ENCODE assay signal across 7 cellular contexts in genomic region chr14:68788275-68789001, GRCh38. TPM values are rescaled to one million over a fixed set of nuclear protein-coding genes. Genes with fewer than 3 reads are reported as not detected.
DNase-seq lines count a peak whose midpoint lies in the region; ATAC-seq and TF ChIP-seq lines count a peak whose summit lies in the region.

No MANE protein-coding gene starts in this region.

- no peaks in the 10 kb centered on the region for H3K9me3 ChIP-seq in HUES48 (ENCODE audit: control insufficient read depth, insufficient read depth, low read length)

- peaks cover 16% of the 10 kb centered on the region for H3K4me1 ChIP-seq in HUES48 (ENCODE audit: control insufficient read depth, insufficient read depth, low read length)

- no peak for ATAC-seq in stimulated activated naive CD8-positive, alpha-beta T cell treated with anti-CD3 and anti-CD28 coated beads, Interleukin-15, amount 100 ng/mL, for 72 hours
- no peak for ATAC-seq in HG02840 (IDR thresholded peaks at IDR 0.05; ENCODE audit: low FRiP score, unreplicated experiment)

- H3K27me3 Mint-ChIP-seq in activated naive CD8-positive, alpha-beta T cell treated with anti-CD3 and anti-CD28 coated beads for 36 hours = no peaks in the 10 kb centered on the region
- no peaks in the 10 kb centered on the region for H3K27me3 Mint-ChIP-seq in stimulated activated naive CD8-positive, alpha-beta T cell treated with anti-CD3 and anti-CD28 coated beads, Interleukin-15, amount 100 ng/mL, for 72 hours

- H3K4me3 ChIP-seq in HUES48 (ENCODE audit: low read depth, low read length) = no peak overlapping the region
- H3K4me3 ChIP-seq in kidney epithelial cell (ENCODE audit: low read depth, low read length) = peak overlapping the region; percentile 71

- H3K4me3 Mint-ChIP-seq in activated naive CD8-positive, alpha-beta T cell treated with anti-CD3 and anti-CD28 coated beads for 36 hours = peak overlapping the region; percentile 96
- H3K4me3 Mint-ChIP-seq in stimulated activated naive CD8-positive, alpha-beta T cell treated with anti-CD3 and anti-CD28 coated beads, Interleukin-15, amount 100 ng/mL, for 72 hours = peak overlapping the region; percentile 92 to 96

- H3K36me3 Mint-ChIP-seq in activated naive CD8-positive, alpha-beta T cell treated with anti-CD3 and anti-CD28 coated beads for 36 hours = peaks cover 67% of the 10 kb centered on the region

- H3K9ac ChIP-seq in HUES48 (ENCODE audit: low read depth, low read length) = no peak overlapping the region

- no peak for DNase-seq in activated naive CD8-positive, alpha-beta T cell treated with anti-CD3 and anti-CD28 coated beads for 36 hours
- DNase-seq in kidney epithelial cell (ENCODE audit: low read depth) (no peak), SIG-M5 treated with dmso at 0.1 percent for 504 hours (lab: John Stamatoyannopoulos, UW; ENCODE audit: unreplicated experiment) (no peak)
- DNase-seq in stimulated activated naive CD8-positive, alpha-beta T cell treated with anti-CD3 and anti-CD28 coated beads, Interleukin-15, amount 100 ng/mL, for 72 hours = no peak
- DNase-seq in stimulated activated CD4-positive, alpha-beta T cell treated with anti-CD3 and anti-CD28 coated beads, Interleukin-2, amount 100 ng/mL, for 24 hours = no peak

- H3K9me3 Mint-ChIP-seq in activated naive CD8-positive, alpha-beta T cell treated with anti-CD3 and anti-CD28 coated beads for 36 hours = no peaks in the 10 kb centered on the region
- no peaks in the 10 kb centered on the region for H3K9me3 Mint-ChIP-seq in stimulated activated naive CD8-positive, alpha-beta T cell treated with anti-CD3 and anti-CD28 coated beads, Interleukin-15, amount 100 ng/mL, for 72 hours

- H3K36me3 ChIP-seq in HUES48 (ENCODE audit: control insufficient read depth, insufficient read depth, low read length) (peaks cover 41% of the 10 kb centered on the region), kidney epithelial cell (ENCODE audit: control insufficient read depth, insufficient read depth, low read length) (peaks cover 16% of the 10 kb centered on the region)

- H3K27me3 ChIP-seq in HUES48 (ENCODE audit: control insufficient read depth, insufficient read depth, low read length) (no peaks in the 10 kb centered on the region), kidney epithelial cell (ENCODE audit: control insufficient read depth, insufficient read depth, low read length) (no peaks in the 10 kb centered on the region)

- peaks cover 47% of the 10 kb centered on the region for H3K4me1 Mint-ChIP-seq in activated naive CD8-positive, alpha-beta T cell treated with anti-CD3 and anti-CD28 coated beads for 36 hours
- H3K4me1 Mint-ChIP-seq in stimulated activated naive CD8-positive, alpha-beta T cell treated with anti-CD3 and anti-CD28 coated beads, Interleukin-15, amount 100 ng/mL, for 72 hours = peaks cover 59% of the 10 kb centered on the region

- peak overlapping the region; percentile 51 for H3K27ac ChIP-seq in HUES48 (ENCODE audit: low read depth, low read length)

- H3K27ac Mint-ChIP-seq in activated naive CD8-positive, alpha-beta T cell treated with anti-CD3 and anti-CD28 coated beads for 36 hours = peak overlapping the region; percentile 100
- H3K27ac Mint-ChIP-seq in stimulated activated naive CD8-positive, alpha-beta T cell treated with anti-CD3 and anti-CD28 coated beads, Interleukin-15, amount 100 ng/mL, for 72 hours = peak overlapping the region; percentile 80 to 100

- TF ChIP-seq CTCF in kidney epithelial cell (IDR thresholded peaks at IDR 0.05; ENCODE audit: insufficient read depth, low read length, poor library complexity, severe bottlenecking) = no peak

RNA-seq across cellular contexts. Expression of gene ZFP36L1, which starts 4.4 kb away (rescaled TPM):
- 10 to 100 TPM; 84.4 to 86.2 TPM for total RNA-seq in activated naive CD8-positive, alpha-beta T cell treated with anti-CD3 and anti-CD28 coated beads for 36 hours
- total RNA-seq in kidney epithelial cell = 144 and 273 TPM in 2 replicates
